8 cellular contexts compared by ENCODE assay signal in genomic region chr3:190119734-190120133, GRCh38. TPM values are rescaled to one million over a fixed set of nuclear protein-coding genes. Genes with fewer than 3 reads are reported as not detected.
DNase-seq lines count a peak whose midpoint lies in the region; ATAC-seq and TF ChIP-seq lines count a peak whose summit lies in the region.

No MANE protein-coding gene starts in this region.

- peaks cover 47% of the 10 kb centered on the region for H3K27me3 Mint-ChIP-seq in CD8-positive, alpha-beta T cell (ENCODE audit: low read depth)
- peaks cover 40% of the 10 kb centered on the region for H3K27me3 Mint-ChIP-seq in activated T-helper 17 cell treated with anti-CD3 and anti-CD28 coated beads, Interleukin-2, amount 50 U/mL, for 72 hours

- H3K27ac Mint-ChIP-seq in CD8-positive, alpha-beta T cell, result no peak overlapping the region
- H3K27ac Mint-ChIP-seq in activated T-helper 17 cell treated with anti-CD3 and anti-CD28 coated beads, Interleukin-2, amount 50 U/mL, for 72 hours, result no peak overlapping the region

- H3K36me3 ChIP-seq in CD8-positive, alpha-beta T cell (ENCODE audit: insufficient read depth, low read length), result no peaks in the 10 kb centered on the region
- no peaks in the 10 kb centered on the region for H3K36me3 ChIP-seq in lower lobe of right lung

- DNase-seq in CD8-positive, alpha-beta T cell, result no peak
- DNase-seq in lower lobe of right lung, result no peak
- DNase-seq in stimulated activated naive CD4-positive, alpha-beta T cell treated with Interleukin-2 at 50 U/mL for 16 hours (lab: John Stamatoyannopoulos, UW), result no peak
- DNase-seq in stimulated activated CD4-positive, alpha-beta T cell treated with anti-CD3 and anti-CD28 coated beads, Interleukin-4, amount 100 ng/mL, for 4 hours, result no peak
- no peak for DNase-seq in 8988T

- peaks cover 10% of the 10 kb centered on the region for H3K4me1 Mint-ChIP-seq in CD8-positive, alpha-beta T cell (ENCODE audit: low read depth)
- H3K4me1 Mint-ChIP-seq in activated T-helper 17 cell treated with anti-CD3 and anti-CD28 coated beads, Interleukin-2, amount 50 U/mL, for 72 hours, result peaks cover 8% of the 10 kb centered on the region

- no peak for ATAC-seq in CD8-positive, alpha-beta T cell
- ATAC-seq in HG02571 (IDR thresholded peaks at IDR 0.05; ENCODE audit: unreplicated experiment), result peak; percentile 10
- ATAC-seq in activated T-helper 17 cell treated with anti-CD3 and anti-CD28 coated beads, Interleukin-2, amount 50 U/mL, for 72 hours (replicated peaks), result no peak
- no peak for ATAC-seq in lower lobe of right lung
- no peak for ATAC-seq in esophagus mucosa

- POLR2A ChIA-PET in CD8-positive, alpha-beta T cell (lab: Charles Lee), result no interaction called here

- no peaks in the 10 kb centered on the region for H3K4me1 ChIP-seq in CD8-positive, alpha-beta T cell (ENCODE audit: insufficient read depth, low read length)
- H3K4me1 ChIP-seq in lower lobe of right lung, result peaks cover 15% of the 10 kb centered on the region

- H3K9me3 ChIP-seq in CD8-positive, alpha-beta T cell (ENCODE audit: low read length), result no peaks in the 10 kb centered on the region
- no peaks in the 10 kb centered on the region for H3K9me3 ChIP-seq in lower lobe of right lung

- no peaks in the 10 kb centered on the region for H3K9me3 Mint-ChIP-seq in CD8-positive, alpha-beta T cell
- no peaks in the 10 kb centered on the region for H3K9me3 Mint-ChIP-seq in activated T-helper 17 cell treated with anti-CD3 and anti-CD28 coated beads, Interleukin-2, amount 50 U/mL, for 72 hours

- TF ChIP-seq CTCF in CD8-positive, alpha-beta T cell (IDR thresholded peaks at IDR 0.05), result no peak
- no peak for TF ChIP-seq CTCF in lower lobe of right lung (IDR thresholded peaks at IDR 0.05)

- intact Hi-C loops in CD8-positive, alpha-beta T cell (cut with DNase I, micrococcal nuclease), result no loop called here
- intact Hi-C loops in lower lobe of right lung (cut with DNase I), result no loop called here

- H3K4me3 ChIP-seq in CD8-positive, alpha-beta T cell (ENCODE audit: low read depth, low read length), result no peak overlapping the region
- peak overlapping the region; percentile 69 for H3K4me3 ChIP-seq in lower lobe of right lung

- H3K36me3 Mint-ChIP-seq in CD8-positive, alpha-beta T cell, result no peaks in the 10 kb centered on the region
- H3K36me3 Mint-ChIP-seq in activated T-helper 17 cell treated with anti-CD3 and anti-CD28 coated beads, Interleukin-2, amount 50 U/mL, for 72 hours (ENCODE audit: low read depth), result peaks cover 8% of the 10 kb centered on the region

- H3K4me3 Mint-ChIP-seq in CD8-positive, alpha-beta T cell, result peak overlapping the region; percentile 53
- peak overlapping the region; percentile 67 for H3K4me3 Mint-ChIP-seq in activated T-helper 17 cell treated with anti-CD3 and anti-CD28 coated beads, Interleukin-2, amount 50 U/mL, for 72 hours

- CTCF ChIA-PET in CD8-positive, alpha-beta T cell (lab: Charles Lee), result no interaction called here

- H3K27me3 ChIP-seq in CD8-positive, alpha-beta T cell (ENCODE audit: insufficient read depth, low read length), result peaks cover 9% of the 10 kb centered on the region
- H3K27me3 ChIP-seq in lower lobe of right lung (ENCODE audit: low read depth), result peaks cover 15% of the 10 kb centered on the region

- no peak overlapping the region for H3K27ac ChIP-seq in CD8-positive, alpha-beta T cell (ENCODE audit: low read depth, low read length)
- peak overlapping the region; percentile 78 for H3K27ac ChIP-seq in lower lobe of right lung

RNA-seq across cellular contexts. Expression of gene P3H2, which starts 1.0 kb away (rescaled TPM):
- not detected for total RNA-seq in CD8-positive, alpha-beta T cell
- not detected for total RNA-seq in activated T-helper 17 cell treated with anti-CD3 and anti-CD28 coated beads, Interleukin-2, amount 50 U/mL, for 72 hours
- total RNA-seq in lower lobe of right lung, result 61.9 TPM
- total RNA-seq in esophagus mucosa, result 15.0 TPM

Comparison
In these comparisons a context has a peak if more than half of its experiments do, and no peak if none do; other contexts are left out.
1. RNA of gene P3H2, which starts 1.0 kb away (total RNA-seq): 61.9 TPM in lower lobe of right lung (single experiment) and 15.0 TPM in esophagus mucosa (single experiment); not detected in CD8-positive, alpha-beta T cell and not detected in activated T-helper 17 cell treated with anti-CD3 and anti-CD28 coated beads, Interleukin-2, amount 50 U/mL, for 72 hours; every median in the first group is over 10 times any median in the second.